ENCODE assay signal across 16 cellular contexts in genomic region chr9:116476935-116477381, GRCh38.
DNase-seq lines count a peak whose midpoint lies in the region; ATAC-seq and TF ChIP-seq lines count a peak whose summit lies in the region.
"Had no signal": no experiment of that assay in that cellular context is flagged by ENCODE, and none has a peak within 500 bp of the region (broad histone marks: within the 10 kb centered on the region; RNA-seq: fewer than 3 reads in every experiment).

No MANE protein-coding gene starts in this region.

- H3K4me3 ChIP-seq in adipocyte (ENCODE audit: low read length) (peak overlapping the region; percentile 39), fibroblast of the aortic adventitia (ENCODE audit: low read depth, low read length) (no peak overlapping the region), lower lobe of right lung (no peak overlapping the region), skeletal muscle tissue (ENCODE audit: low read length in 3 of 3) (no peak overlapping the region)
- H3K4me3 ChIP-seq: lung had no signal

- H3K36me3 ChIP-seq in adipocyte (ENCODE audit: control insufficient read depth, insufficient read depth, low read length, severe bottlenecking) (no peaks in the 10 kb centered on the region), lower lobe of right lung (no peaks in the 10 kb centered on the region), skeletal muscle tissue (ENCODE audit: control insufficient read depth in 3 of 3, insufficient read depth in 3 of 3, low read length in 3 of 3) (no peaks in the 10 kb centered on the region)

- peak overlapping the region; percentile 6 for H3K27ac ChIP-seq in lower lobe of right lung
- H3K27ac ChIP-seq in skeletal muscle tissue (ENCODE audit: low read depth, low read length), result peak overlapping the region; percentile 17

- DNase-seq in adipocyte (ENCODE audit: low read depth) (peak; percentile 28), fibroblast of the aortic adventitia (ENCODE audit: low read depth) (peak; percentile 12), lower lobe of right lung (no peak), left lobe of liver (ENCODE audit: low spot score) (no peak)
- DNase-seq: activated CD4-positive, alpha-beta memory T cell treated with anti-CD3 and anti-CD28 coated beads for 36 hours; activated T-cell treated with anti-CD3 and anti-CD28 coated beads, Interleukin-2, amount 50 U/mL, for 72 hours; DMS79 treated with DMSO at 0.1 percent for 48 hours; effector memory CD8-positive, alpha-beta T cell; NCI-H1436 treated with DMSO at 0.1 percent for 48 hours; RPMI8226 had no signal

- TF ChIP-seq CTCF in fibroblast of the aortic adventitia (IDR thresholded peaks at IDR 0.05; ENCODE audit: insufficient read depth, low read length) (no peak), lower lobe of right lung (IDR thresholded peaks at IDR 0.05) (no peak)

- H3K27me3 ChIP-seq in adipocyte (replicated peaks; ENCODE audit: control insufficient read depth, insufficient read depth, low read length), result no peaks in the 10 kb centered on the region
- no peaks in the 10 kb centered on the region for H3K27me3 ChIP-seq in lower lobe of right lung (ENCODE audit: low read depth)
- no peaks in the 10 kb centered on the region for H3K27me3 ChIP-seq in skeletal muscle tissue (ENCODE audit: control insufficient read depth in 3 of 3, insufficient read depth in 3 of 3, low read length in 3 of 3)

- H3K4me1 ChIP-seq in adipocyte (ENCODE audit: control insufficient read depth, insufficient read depth, low read length), result peaks cover 10% of the 10 kb centered on the region
- peaks cover 7% of the 10 kb centered on the region for H3K4me1 ChIP-seq in lower lobe of right lung
- H3K4me1 ChIP-seq in skeletal muscle tissue (ENCODE audit: control insufficient read depth in 3 of 3, insufficient read depth in 3 of 3, low read length in 3 of 3), result peaks cover 0 to 4% (median 3%) of the 10 kb centered on the region in 3 donors

- ATAC-seq in lower lobe of right lung (no peak), GM18519 (IDR thresholded peaks at IDR 0.05; ENCODE audit: low FRiP score, unreplicated experiment) (no peak), GM21390 (IDR thresholded peaks at IDR 0.05; ENCODE audit: unreplicated experiment) (no peak), left lobe of liver (no peak), HG03469 (IDR thresholded peaks at IDR 0.05; ENCODE audit: unreplicated experiment) (no peak)
- ATAC-seq: activated T-cell treated with anti-CD3 and anti-CD28 coated beads, Interleukin-2, amount 50 U/mL, for 72 hours; effector memory CD8-positive, alpha-beta T cell; natural killer cell treated with Interleukin-12 subunit alpha and Interleukin-12 subunit beta and Interleukin-15 and Interleukin-18, amount 100 ng/mL, for 72 hours had no signal

- H3K9ac ChIP-seq in adipocyte (ENCODE audit: low read length) (peak overlapping the region; percentile 50), skeletal muscle tissue (ENCODE audit: low read depth in 1 of 3, low read length in 3 of 3) (no peak overlapping the region)

- intact Hi-C loops in lower lobe of right lung (cut with DNase I), result no loop called here

- no peaks in the 10 kb centered on the region for H3K9me3 ChIP-seq in adipocyte (ENCODE audit: control insufficient read depth, low read length)
- no peaks in the 10 kb centered on the region for H3K9me3 ChIP-seq in lower lobe of right lung
- no peaks in the 10 kb centered on the region for H3K9me3 ChIP-seq in skeletal muscle tissue (ENCODE audit: control insufficient read depth in 3 of 3, low read length in 3 of 3)

Comparison
In these comparisons a context has a peak if more than half of its experiments do, and no peak if none do; other contexts are left out.
1. DNase-seq: peak in adipocyte (single experiment) and fibroblast of the aortic adventitia (single experiment); none in lower lobe of right lung (single experiment) and left lobe of liver (single experiment).